In the genomic region with DNA sequence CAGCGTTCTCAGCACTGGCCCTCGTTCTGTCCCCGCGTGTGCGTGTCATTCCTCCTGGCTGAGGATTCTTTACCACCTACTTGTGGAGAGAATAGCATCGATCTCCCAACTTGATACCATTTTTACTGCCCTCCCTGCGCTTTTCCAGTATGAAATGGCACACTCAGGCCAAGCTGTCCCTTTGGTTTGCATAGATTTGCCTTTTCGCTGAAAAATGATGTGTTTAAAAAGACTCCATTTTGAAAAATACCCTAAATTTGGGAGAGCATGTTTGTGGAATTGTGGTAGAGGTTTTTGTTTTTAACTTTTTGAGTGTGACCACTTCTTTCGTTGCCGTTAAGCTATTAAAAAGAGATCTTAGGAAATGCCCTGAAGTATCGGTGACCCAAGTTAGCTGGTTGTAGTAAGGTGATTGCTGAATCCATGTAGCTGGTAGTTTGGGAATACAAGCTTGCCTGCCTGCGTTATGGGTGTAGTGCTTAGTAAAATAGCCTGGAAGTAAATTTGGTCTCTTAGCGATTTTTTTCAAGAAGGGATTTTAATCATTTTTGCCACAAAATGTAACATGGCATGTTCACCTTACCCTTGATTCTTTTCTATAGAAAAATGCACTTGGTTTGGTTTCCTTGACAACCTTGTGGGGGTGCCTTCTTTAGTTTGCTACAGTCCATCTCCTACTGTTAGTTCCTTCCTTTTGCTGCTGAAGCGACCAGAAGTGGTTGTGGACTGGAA, we compare ENCODE assay signal across 8 cellular contexts. TPM values are rescaled to one million over a fixed set of nuclear protein-coding genes. Genes with fewer than 3 reads are reported as not detected.
DNase-seq lines count a peak whose midpoint lies in the region; ATAC-seq, FAIRE-seq and TF ChIP-seq lines count a peak whose summit lies in the region.

No MANE protein-coding gene starts in this region.

- FAIRE-seq in endothelial cell of umbilical vein (lab: Jason Lieb, UNC), result no peak

- peak overlapping the region; percentile 69 for H2AFZ ChIP-seq in endothelial cell of umbilical vein (ENCODE audit: low read depth, low read length)

- WGBS in ovary, 3 donors, result 15 to 21% (median 17%) methylated on average over 14 of the region's 14 CpGs

- CTCF ChIA-PET in BJ (lab: Yijun Ruan, JAX) (interaction anchor here (0.5 kb wide), 1 partner anchor 17 kb away, joined by 3 read pairs; no protein-coding TSS in a partner anchor), endothelial cell of umbilical vein (lab: Charles Lee) (interaction anchor here (0.7 to 1.4 kb wide), 2 partner anchors 9 to 54 kb away, joined by 3 to 5 read pairs; no protein-coding TSS in a partner anchor)

- no peaks in the 10 kb centered on the region for H3K27me3 ChIP-seq in BJ (ENCODE audit: control insufficient read depth, insufficient read depth, low read length)
- H3K27me3 ChIP-seq in endothelial cell of umbilical vein (ENCODE audit: control insufficient read depth in 2 of 2, insufficient read depth in 2 of 2, low read length in 2 of 2), result peaks cover 0 to 2% of the 10 kb centered on the region in 2 experiments
- no peaks in the 10 kb centered on the region for H3K27me3 ChIP-seq in ovary

- TF ChIP-seq CTCF in BJ (IDR thresholded peaks at IDR 0.05; ENCODE audit: insufficient read depth, low read depth, low read length) (no peak), endothelial cell of umbilical vein (IDR thresholded peaks at IDR 0.05; ENCODE audit: extremely low read depth in 1 of 2, insufficient read depth in 1 of 2, low read depth in 1 of 2, low read length in 2 of 2) (no peak), ovary (IDR thresholded peaks at IDR 0.05) (no peak)

- DNase-seq in BJ (ENCODE audit: low read depth), result no peak
- DNase-seq in RPMI8226, result peak; percentile 25
- DNase-seq in endothelial cell of umbilical vein (ENCODE audit: low read depth, low spot score), result peak; percentile 43
- no peak for DNase-seq in ovary
- DNase-seq in stimulated activated CD4-positive, alpha-beta T cell treated with anti-CD3 and anti-CD28 coated beads, Interleukin-4, amount 100 ng/mL, for 24 hours, result no peak
- no peak for DNase-seq in islet precursor cell

- POLR2A ChIA-PET in BJ (lab: Charles Lee), result no interaction called here
- POLR2A ChIA-PET in endothelial cell of umbilical vein (lab: Charles Lee), result no interaction called here

- H3K36me3 ChIP-seq in BJ (ENCODE audit: control insufficient read depth, insufficient read depth, low read length) (no peaks in the 10 kb centered on the region), endothelial cell of umbilical vein (ENCODE audit: control insufficient read depth in 2 of 2, extremely low read depth in 1 of 2, insufficient read depth in 2 of 2, low read length in 2 of 2) (no peaks in the 10 kb centered on the region), ovary (no peaks in the 10 kb centered on the region)

- H3K4me3 ChIP-seq in BJ (ENCODE audit: low read depth, low read length) (peak overlapping the region; percentile 94), endothelial cell of umbilical vein (replicated peaks in 1 of 3; ENCODE audit: insufficient read depth in 1 of 3, low read depth in 1 of 3, low read length in 3 of 3) (peak overlapping the region; percentile 37 to 74 (median 71)), ovary (peak overlapping the region; percentile 98)

- H3K27ac ChIP-seq in endothelial cell of umbilical vein (ENCODE audit: insufficient read depth, low read depth, low read length), result peak overlapping the region; percentile 70
- peak overlapping the region; percentile 87 to 89 for H3K27ac ChIP-seq in ovary

- peak overlapping the region; percentile 90 for H3K9ac ChIP-seq in endothelial cell of umbilical vein (replicated peaks; ENCODE audit: extremely low read depth, insufficient read depth, low read length)

- TF ChIP-seq POLR2A in endothelial cell of umbilical vein (IDR thresholded peaks at IDR 0.05; ENCODE audit: low read depth, low read length), result no peak
- TF ChIP-seq POLR2A in ovary (IDR thresholded peaks at IDR 0.05), result no peak

- H4K20me1 ChIP-seq in endothelial cell of umbilical vein (replicated peaks; ENCODE audit: control insufficient read depth, extremely low read depth, insufficient read depth, low read length), result no peaks in the 10 kb centered on the region

- TF ChIP-seq EP300 in ovary (IDR thresholded peaks at IDR 0.05), result no peak

- dilution Hi-C loops in endothelial cell of umbilical vein (cut with MboI; ENCODE audit: extremely low pct_ligation_motif_present, low sequenced_read_pairs), result no loop called here

- intact Hi-C loops in endothelial cell of umbilical vein (cut with micrococcal nuclease), result no loop called here
- intact Hi-C loops in ovary (cut with DNase I), result no loop called here

- BruUV-seq in endothelial cell of umbilical vein (replicated peaks; lab: Mats Ljungman, UMichigan), result TSS peak; percentile 37

- ATAC-seq in GM21447 (IDR thresholded peaks at IDR 0.05; ENCODE audit: unreplicated experiment) (peak; percentile 11), GM18517 (IDR thresholded peaks at IDR 0.05; ENCODE audit: unreplicated experiment) (no peak)

- no peaks in the 10 kb centered on the region for H3K9me3 ChIP-seq in endothelial cell of umbilical vein (replicated peaks; ENCODE audit: control insufficient read depth, insufficient read depth, low read length)
- no peaks in the 10 kb centered on the region for H3K9me3 ChIP-seq in ovary

- H3K9me1 ChIP-seq in endothelial cell of umbilical vein (replicated peaks; ENCODE audit: control insufficient read depth, extremely low read depth, insufficient read depth, low read length), result no peaks in the 10 kb centered on the region

- H3K4me1 ChIP-seq in endothelial cell of umbilical vein (ENCODE audit: control insufficient read depth, extremely low read depth, insufficient read depth, low read length) (peaks cover 13% of the 10 kb centered on the region), ovary (ENCODE audit: insufficient read depth) (no peaks in the 10 kb centered on the region)

- peaks cover 13% of the 10 kb centered on the region for H3K79me2 ChIP-seq in endothelial cell of umbilical vein (ENCODE audit: control insufficient read depth, insufficient read depth, low read length)

- peak overlapping the region; percentile 74 for H3K4me2 ChIP-seq in endothelial cell of umbilical vein (ENCODE audit: insufficient read depth, low read length)

TF ChIP-seq in endothelial cell of umbilical vein, 7 proteins besides CTCF, POLR2A, EP300 and RAD21:
- no peak for TF ChIP-seq MYC (IDR thresholded peaks at IDR 0.05; ENCODE audit: low read depth, low read length)
- TF ChIP-seq EZH2 (IDR thresholded peaks at IDR 0.05; ENCODE audit: borderline replicate concordance, low read depth, low read length, severe bottlenecking), result no peak
- no peak for TF ChIP-seq POLR2AphosphoS5 (IDR thresholded peaks at IDR 0.05; ENCODE audit: insufficient read depth, low read depth, low read length)
- TF ChIP-seq GATA2 (IDR thresholded peaks at IDR 0.05; ENCODE audit: insufficient read depth, insufficient read length, low read depth, low read length), result no peak
- no peak for TF ChIP-seq FOS (IDR thresholded peaks at IDR 0.05; ENCODE audit: borderline replicate concordance, insufficient read depth, low read length)
- TF ChIP-seq, protein P1, sequence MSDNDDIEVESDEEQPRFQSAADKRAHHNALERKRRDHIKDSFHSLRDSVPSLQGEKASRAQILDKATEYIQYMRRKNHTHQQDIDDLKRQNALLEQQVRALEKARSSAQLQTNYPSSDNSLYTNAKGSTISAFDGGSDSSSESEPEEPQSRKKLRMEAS (IDR thresholded peaks at IDR 0.05; ENCODE audit: insufficient read depth, insufficient read length), result no peak
- TF ChIP-seq JUN (IDR thresholded peaks at IDR 0.05; ENCODE audit: borderline replicate concordance, insufficient read depth, insufficient read length, low read depth), result no peak

RNA-seq across cellular contexts. Expression of gene ACTR3B, which starts 1.0 kb away (rescaled TPM):
- 6.4 and 8.6 TPM in 2 replicates for polyA plus RNA-seq in BJ (2011; rRNA removed)
- polyA minus RNA-seq in BJ (2011; rRNA and poly(A)+ RNA removed), result 7.8 TPM in 2 replicates
- total RNA-seq in endothelial cell of umbilical vein, result 7.9 and 8.7 TPM in 2 replicates
- polyA plus RNA-seq in endothelial cell of umbilical vein, result 5.7 and 5.8 TPM in 2 replicates
- 5.9 and 7.2 TPM in 2 replicates for polyA plus RNA-seq in endothelial cell of umbilical vein (2011; cell fraction: cytosol; rRNA removed)
- polyA plus RNA-seq in endothelial cell of umbilical vein (2011; cell fraction: nucleus; rRNA removed), result 11.6 and 14.0 TPM in 2 replicates
- 3.6 and 4.7 TPM in 2 replicates for polyA plus RNA-seq in endothelial cell of umbilical vein (2012)
- polyA minus RNA-seq in endothelial cell of umbilical vein, result 5.0 and 8.9 TPM in 2 replicates
- polyA minus RNA-seq in endothelial cell of umbilical vein (2011; cell fraction: cytosol; rRNA and poly(A)+ RNA removed), result 12.8 TPM
- polyA minus RNA-seq in endothelial cell of umbilical vein (2011; cell fraction: nucleus; rRNA and poly(A)+ RNA removed), result 10.2 and 14.4 TPM in 2 replicates
- 10 to 100 TPM in 5 of 7 donors, 1 to 10 TPM in 2; 6.7 to 16.4 (median 11.6) TPM for total RNA-seq in ovary
- 10 to 100 TPM in 1 of 2 donors, 1 to 10 TPM in 1; 9.4 to 10.8 TPM for polyA plus RNA-seq in ovary

Comparison
In these comparisons a context has a peak if more than half of its experiments do, and no peak if none do; other contexts are left out.
1. DNase-seq: peak in RPMI8226 (single experiment) and endothelial cell of umbilical vein (single experiment); none in BJ (single experiment), ovary (0 of 5), stimulated activated CD4-positive, alpha-beta T cell treated with anti-CD3 and anti-CD28 coated beads, Interleukin-4, amount 100 ng/mL, for 24 hours (single experiment) and islet precursor cell (single experiment).
2. Peak in every context shown above with its lines, with median percentiles within 50 percentile points of each other: H3K4me3 ChIP-seq.